Comparison of ENCODE assay signal across 8 cellular contexts in genomic region chr5:143400541-143401252, GRCh38. TPM values are rescaled to one million over a fixed set of nuclear protein-coding genes. Genes with fewer than 3 reads are reported as not detected.
DNase-seq lines count a peak whose midpoint lies in the region; ATAC-seq lines count a peak whose summit lies in the region.

No MANE protein-coding gene starts in this region.

- POLR2A ChIA-PET in activated CD4-positive, alpha-beta memory T cell treated with anti-CD3 and anti-CD28 coated beads, Interleukin-2, amount 10 ng/mL, durations not matched to agents 7 days and 5 days (lab: Charles Lee) = interaction anchor here (0.7 to 2.8 kb wide), 8 partner anchors 11 to 398 kb away, joined by 3 to 11 read pairs (median 4); no protein-coding TSS in a partner anchor

- ATAC-seq in activated CD8-positive, alpha-beta memory T cell treated with anti-CD3 and anti-CD28 coated beads, Interleukin-2, amount 10 ng/mL, durations not matched to agents 7 days and 5 days = no peak
- ATAC-seq in GM18511 (IDR thresholded peaks at IDR 0.05; ENCODE audit: unreplicated experiment) = no peak

- peaks cover 41% of the 10 kb centered on the region for H3K36me3 Mint-ChIP-seq in activated CD8-positive, alpha-beta memory T cell treated with anti-CD3 and anti-CD28 coated beads, Interleukin-2, amount 10 ng/mL, durations not matched to agents 7 days and 5 days
- H3K36me3 Mint-ChIP-seq in activated CD4-positive, alpha-beta memory T cell treated with anti-CD3 and anti-CD28 coated beads, Interleukin-2, amount 10 ng/mL, durations not matched to agents 7 days and 5 days (ENCODE audit: low read depth) = peaks cover 46% of the 10 kb centered on the region

- CTCF ChIA-PET in activated CD8-positive, alpha-beta memory T cell treated with anti-CD3 and anti-CD28 coated beads, Interleukin-2, amount 10 ng/mL, durations not matched to agents 7 days and 5 days (lab: Charles Lee) = interaction anchor here (1.1 to 2.0 kb wide), 3 partner anchors 171 to 427 kb away, joined by 3 to 10 read pairs (median 3); no protein-coding TSS in a partner anchor
- CTCF ChIA-PET in activated CD4-positive, alpha-beta memory T cell treated with anti-CD3 and anti-CD28 coated beads, Interleukin-2, amount 10 ng/mL, durations not matched to agents 7 days and 5 days (lab: Charles Lee) = interaction anchor here (0.8 to 1.9 kb wide), 5 partner anchors 9 to 687 kb away, joined by 3 to 7 read pairs (median 4); no protein-coding TSS in a partner anchor

- H3K9me3 Mint-ChIP-seq in activated CD8-positive, alpha-beta memory T cell treated with anti-CD3 and anti-CD28 coated beads, Interleukin-2, amount 10 ng/mL, durations not matched to agents 7 days and 5 days (ENCODE audit: low read depth) = no peaks in the 10 kb centered on the region
- no peaks in the 10 kb centered on the region for H3K9me3 Mint-ChIP-seq in activated CD4-positive, alpha-beta memory T cell treated with anti-CD3 and anti-CD28 coated beads, Interleukin-2, amount 10 ng/mL, durations not matched to agents 7 days and 5 days

- DNase-seq in activated CD8-positive, alpha-beta memory T cell treated with anti-CD3 and anti-CD28 coated beads, Interleukin-2, amount 10 ng/mL, durations not matched to agents 7 days and 5 days = no peak
- DNase-seq in activated CD8-positive, alpha-beta memory T cell treated with anti-CD3 and anti-CD28 coated beads, Interleukin-2, amount 50 U/mL, for 48 hours = no peak
- DNase-seq in activated CD4-positive, alpha-beta memory T cell treated with anti-CD3 and anti-CD28 coated beads, Interleukin-2, amount 10 ng/mL, durations not matched to agents 7 days and 5 days = no peak
- DNase-seq in iris pigment epithelial cell (ENCODE audit: low read depth) (peak; percentile 71), superior temporal gyrus (ENCODE audit: extremely low spot score) (peak; percentile 86), NCI-H1105 (lab: John Stamatoyannopoulos, UW) (no peak)
- DNase-seq in NK-92 treated with Interleukin-12 subunit alpha and Interleukin-12 subunit beta, amount 100 ng/mL, for 24 hours (lab: John Stamatoyannopoulos, UW) = no peak

- H3K27me3 Mint-ChIP-seq in activated CD8-positive, alpha-beta memory T cell treated with anti-CD3 and anti-CD28 coated beads, Interleukin-2, amount 10 ng/mL, durations not matched to agents 7 days and 5 days = no peaks in the 10 kb centered on the region
- no peaks in the 10 kb centered on the region for H3K27me3 Mint-ChIP-seq in activated CD4-positive, alpha-beta memory T cell treated with anti-CD3 and anti-CD28 coated beads, Interleukin-2, amount 10 ng/mL, durations not matched to agents 7 days and 5 days

- no peak overlapping the region for H3K27ac Mint-ChIP-seq in activated CD8-positive, alpha-beta memory T cell treated with anti-CD3 and anti-CD28 coated beads, Interleukin-2, amount 10 ng/mL, durations not matched to agents 7 days and 5 days
- no peak overlapping the region for H3K27ac Mint-ChIP-seq in activated CD4-positive, alpha-beta memory T cell treated with anti-CD3 and anti-CD28 coated beads, Interleukin-2, amount 10 ng/mL, durations not matched to agents 7 days and 5 days

- peaks cover 56% of the 10 kb centered on the region for H3K4me1 Mint-ChIP-seq in activated CD8-positive, alpha-beta memory T cell treated with anti-CD3 and anti-CD28 coated beads, Interleukin-2, amount 10 ng/mL, durations not matched to agents 7 days and 5 days
- H3K4me1 Mint-ChIP-seq in activated CD4-positive, alpha-beta memory T cell treated with anti-CD3 and anti-CD28 coated beads, Interleukin-2, amount 10 ng/mL, durations not matched to agents 7 days and 5 days = peaks cover 61% of the 10 kb centered on the region

- H3K4me3 Mint-ChIP-seq in activated CD8-positive, alpha-beta memory T cell treated with anti-CD3 and anti-CD28 coated beads, Interleukin-2, amount 10 ng/mL, durations not matched to agents 7 days and 5 days = peak overlapping the region; percentile 88
- peak overlapping the region; percentile 75 for H3K4me3 Mint-ChIP-seq in activated CD4-positive, alpha-beta memory T cell treated with anti-CD3 and anti-CD28 coated beads, Interleukin-2, amount 10 ng/mL, durations not matched to agents 7 days and 5 days

RNA-seq across cellular contexts. Expression of gene NR3C1, which starts 2.8 kb away (rescaled TPM):
- 10 to 100 TPM; 66.2 to 77.9 TPM for total RNA-seq in activated CD8-positive, alpha-beta memory T cell treated with anti-CD3 and anti-CD28 coated beads, Interleukin-2, amount 10 ng/mL, durations not matched to agents 7 days and 5 days
- 10 to 100 TPM; 79.3 to 81.6 TPM for total RNA-seq in activated CD4-positive, alpha-beta memory T cell treated with anti-CD3 and anti-CD28 coated beads, Interleukin-2, amount 10 ng/mL, durations not matched to agents 7 days and 5 days

Comparison
In these comparisons a context has a peak if more than half of its experiments do, and no peak if none do; other contexts are left out.
1. DNase-seq: peak in iris pigment epithelial cell (single experiment) and superior temporal gyrus (single experiment); none in activated CD8-positive, alpha-beta memory T cell treated with anti-CD3 and anti-CD28 coated beads, Interleukin-2, amount 10 ng/mL, durations not matched to agents 7 days and 5 days (single experiment), activated CD8-positive, alpha-beta memory T cell treated with anti-CD3 and anti-CD28 coated beads, Interleukin-2, amount 50 U/mL, for 48 hours (single experiment), activated CD4-positive, alpha-beta memory T cell treated with anti-CD3 and anti-CD28 coated beads, Interleukin-2, amount 10 ng/mL, durations not matched to agents 7 days and 5 days (single experiment), NK-92 treated with Interleukin-12 subunit alpha and Interleukin-12 subunit beta, amount 100 ng/mL, for 24 hours (single experiment) and NCI-H1105 (single experiment).